ENCODE assay signal across 8 cellular contexts in the genomic region with DNA sequence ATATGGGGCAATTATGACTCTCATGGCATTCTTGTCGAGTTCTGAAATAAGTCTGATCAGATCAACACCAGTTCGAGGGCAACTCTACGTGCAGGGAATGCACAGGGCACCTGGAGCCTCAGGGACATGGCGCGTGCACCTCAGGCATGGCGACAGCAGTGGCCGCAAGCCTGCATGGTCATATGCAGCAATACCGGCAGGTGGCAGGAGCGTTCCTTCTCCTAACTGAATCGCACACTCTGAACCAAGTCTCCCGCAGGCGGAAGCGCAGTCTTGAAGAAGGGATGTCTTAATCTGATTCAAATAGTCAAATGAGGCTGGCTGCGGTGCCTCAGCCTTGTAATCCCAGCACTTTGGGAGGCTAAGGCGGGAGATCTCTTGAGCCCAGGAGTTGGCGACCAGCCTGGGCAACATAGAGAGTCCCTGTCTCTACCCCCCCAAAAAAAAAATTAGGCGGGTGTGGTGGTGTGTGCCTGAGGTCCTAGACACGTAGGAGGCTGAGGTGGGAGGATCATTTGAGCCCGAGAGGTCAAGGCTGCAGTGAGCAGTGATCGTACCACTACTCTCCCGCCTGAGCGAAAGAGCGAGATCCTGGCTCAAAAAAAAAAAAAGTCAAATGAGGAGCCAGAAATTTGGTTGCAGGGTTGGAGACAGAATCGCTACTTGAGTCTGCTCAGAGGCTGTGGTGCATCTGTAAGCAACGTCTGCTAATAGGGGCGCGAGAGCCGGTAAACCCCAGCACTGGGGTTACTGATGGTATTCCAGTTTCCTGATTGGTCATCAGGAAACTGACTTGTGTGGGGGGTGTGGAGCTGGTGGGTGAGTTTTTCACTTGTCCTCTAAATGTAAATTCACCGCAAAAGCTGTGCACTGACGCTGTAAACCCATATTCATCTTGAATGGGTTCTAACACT. TPM values are rescaled to one million over a fixed set of nuclear protein-coding genes. Genes with fewer than 3 reads are reported as not detected.
DNase-seq lines count a peak whose midpoint lies in the region; ATAC-seq, FAIRE-seq and TF ChIP-seq lines count a peak whose summit lies in the region.

No MANE protein-coding gene starts in this region.

- no peak for TF ChIP-seq POLR2A in endothelial cell of umbilical vein (IDR thresholded peaks at IDR 0.05; ENCODE audit: low read depth, low read length)

- H4K20me1 ChIP-seq in endothelial cell of umbilical vein (replicated peaks; ENCODE audit: control insufficient read depth, extremely low read depth, insufficient read depth, low read length), result peaks cover 2% of the 10 kb centered on the region

- no peak overlapping the region for H3K4me3 Mint-ChIP-seq in CD4-positive, alpha-beta T cell

- ATAC-seq in CD4-positive, alpha-beta T cell (ENCODE audit: poor library complexity), result peak; percentile 100
- ATAC-seq in GM19372 (IDR thresholded peaks at IDR 0.05; ENCODE audit: low read depth, unreplicated experiment), result peak; percentile 89
- peak; percentile 77 for ATAC-seq in HG03439 (IDR thresholded peaks at IDR 0.05; ENCODE audit: unreplicated experiment)
- peak; percentile 94 for ATAC-seq in mucosa of descending colon

- FAIRE-seq in endothelial cell of umbilical vein (lab: Jason Lieb, UNC), result peak; percentile 86

- H3K4me2 ChIP-seq in endothelial cell of umbilical vein (ENCODE audit: insufficient read depth, low read length), result no peak overlapping the region

- BruUV-seq in endothelial cell of umbilical vein (replicated peaks; lab: Mats Ljungman, UMichigan), result no TSS peak

- DNase-seq in CD4-positive, alpha-beta T cell, result peak; percentile 78 to 89 (median 83)
- DNase-seq in NK-92 (lab: John Stamatoyannopoulos, UW; ENCODE audit: unreplicated experiment) (peak; percentile 25), endothelial cell of umbilical vein (ENCODE audit: low read depth, low spot score) (peak; percentile 85), mucosa of descending colon (peak; percentile 89 to 94 (median 93))
- peak; percentile 66 for DNase-seq in activated CD8-positive, alpha-beta memory T cell treated with anti-CD3 and anti-CD28 coated beads, Interleukin-2, amount 50 U/mL, for 24 hours (ENCODE audit: extremely low read depth)
- peak; percentile 93 for DNase-seq in stimulated activated CD8-positive, alpha-beta memory T cell treated with anti-CD3 and anti-CD28 coated beads, Interleukin-4, amount 100 ng/mL, for 48 hours

- H3K9me3 Mint-ChIP-seq in CD4-positive, alpha-beta T cell, result no peaks in the 10 kb centered on the region

- no peaks in the 10 kb centered on the region for H3K9me3 ChIP-seq in CD4-positive, alpha-beta T cell (ENCODE audit: control insufficient read depth, low read length)
- H3K9me3 ChIP-seq in endothelial cell of umbilical vein (replicated peaks; ENCODE audit: control insufficient read depth, insufficient read depth, low read length) (no peaks in the 10 kb centered on the region), mucosa of descending colon (no peaks in the 10 kb centered on the region)

- H3K4me1 ChIP-seq in endothelial cell of umbilical vein (ENCODE audit: control insufficient read depth, extremely low read depth, insufficient read depth, low read length) (peaks cover 24% of the 10 kb centered on the region), mucosa of descending colon (ENCODE audit: low read depth) (peaks cover 6% of the 10 kb centered on the region)

- H3K4me1 Mint-ChIP-seq in CD4-positive, alpha-beta T cell (ENCODE audit: low read depth), result peaks cover 16% of the 10 kb centered on the region

- H3K27ac Mint-ChIP-seq in CD4-positive, alpha-beta T cell, result no peak overlapping the region

- H3K36me3 Mint-ChIP-seq in CD4-positive, alpha-beta T cell (ENCODE audit: low read depth), result no peaks in the 10 kb centered on the region

- POLR2A ChIA-PET in CD4-positive, alpha-beta T cell (lab: Charles Lee), result interaction anchor here (1.0 kb wide), 1 partner anchor 149 kb away, joined by 3 read pairs; no protein-coding TSS in a partner anchor
- POLR2A ChIA-PET in endothelial cell of umbilical vein (lab: Charles Lee), result interaction anchor here (0.6 kb wide), 1 partner anchor 15 kb away, joined by 3 read pairs; no protein-coding TSS in a partner anchor

- H3K4me3 ChIP-seq in endothelial cell of umbilical vein (replicated peaks in 1 of 3; ENCODE audit: insufficient read depth in 1 of 3, low read depth in 1 of 3, low read length in 3 of 3) (no peak overlapping the region), mucosa of descending colon (no peak overlapping the region)

- intact Hi-C loops in CD4-positive, alpha-beta T cell (cut with DNase I, micrococcal nuclease), result loop anchor here (1.0 to 5.0 kb wide), 7 partner anchors 151 to 1212 kb away; no protein-coding TSS in a partner anchor
- intact Hi-C loops in endothelial cell of umbilical vein (cut with micrococcal nuclease), result loop anchor here (1.0 kb wide), 6 partner anchors 25 to 175 kb away; a partner anchor contains a TSS
- intact Hi-C loops in mucosa of descending colon (cut with DNase I, micrococcal nuclease), result loop anchor here (5.0 kb wide), 2 partner anchors 147 to 152 kb away; no protein-coding TSS in a partner anchor

- H3K27ac ChIP-seq in CD4-positive, alpha-beta T cell (ENCODE audit: low read depth, low read length), result no peak overlapping the region
- peak overlapping the region; percentile 25 for H3K27ac ChIP-seq in endothelial cell of umbilical vein (ENCODE audit: insufficient read depth, low read depth, low read length)

- H3K9ac ChIP-seq in endothelial cell of umbilical vein (replicated peaks; ENCODE audit: extremely low read depth, insufficient read depth, low read length), result no peak overlapping the region

- CTCF ChIA-PET in CD4-positive, alpha-beta T cell (lab: Charles Lee), result interaction anchor here (1.0 to 1.4 kb wide), 2 partner anchors 151 to 175 kb away, joined by 4 to 5 read pairs; no protein-coding TSS in a partner anchor
- CTCF ChIA-PET in endothelial cell of umbilical vein (lab: Charles Lee), result interaction anchor here (0.9 to 3.3 kb wide), 11 partner anchors 19 to 152 kb away, joined by 3 to 28 read pairs (median 4); no protein-coding TSS in a partner anchor

- H3K36me3 ChIP-seq in endothelial cell of umbilical vein (ENCODE audit: control insufficient read depth in 2 of 2, extremely low read depth in 1 of 2, insufficient read depth in 2 of 2, low read length in 2 of 2) (peaks cover 62 to 71% of the 10 kb centered on the region in 2 experiments), mucosa of descending colon (ENCODE audit: low read depth) (peaks cover 8% of the 10 kb centered on the region)

- H3K27me3 Mint-ChIP-seq in CD4-positive, alpha-beta T cell, result no peaks in the 10 kb centered on the region

- peaks cover 76% of the 10 kb centered on the region for H3K79me2 ChIP-seq in endothelial cell of umbilical vein (ENCODE audit: control insufficient read depth, insufficient read depth, low read length)

- H3K9me1 ChIP-seq in endothelial cell of umbilical vein (replicated peaks; ENCODE audit: control insufficient read depth, extremely low read depth, insufficient read depth, low read length), result no peaks in the 10 kb centered on the region

- no peak overlapping the region for H2AFZ ChIP-seq in endothelial cell of umbilical vein (ENCODE audit: low read depth, low read length)

- peak; percentile 89 for TF ChIP-seq CTCF in CD4-positive, alpha-beta T cell (IDR thresholded peaks at IDR 0.05)
- TF ChIP-seq CTCF in endothelial cell of umbilical vein (IDR thresholded peaks at IDR 0.05; ENCODE audit: extremely low read depth in 1 of 2, insufficient read depth in 1 of 2, low read depth in 1 of 2, low read length in 2 of 2) (peak; percentile 87 to 89), mucosa of descending colon (IDR thresholded peaks at IDR 0.05) (peak; percentile 83)

- H3K27me3 ChIP-seq in CD4-positive, alpha-beta T cell (ENCODE audit: control insufficient read depth, insufficient read depth, low read length), result no peaks in the 10 kb centered on the region
- H3K27me3 ChIP-seq in endothelial cell of umbilical vein (ENCODE audit: control insufficient read depth in 2 of 2, insufficient read depth in 2 of 2, low read length in 2 of 2), result no peaks in the 10 kb centered on the region

- dilution Hi-C loops in endothelial cell of umbilical vein (cut with MboI; ENCODE audit: extremely low pct_ligation_motif_present, low sequenced_read_pairs), result no loop called here

RNA-seq across cellular contexts. Expression of a gene that starts 28.8 kb away (rescaled TPM):
- under 1 TPM; 0.41 to 0.42 TPM for total RNA-seq in CD4-positive, alpha-beta T cell
- total RNA-seq in endothelial cell of umbilical vein (178 and 197 TPM in 2 replicates), mucosa of descending colon (100 to 1,000 TPM; 109 to 132 (median 113) TPM)
- 491 and 497 TPM in 2 replicates for polyA plus RNA-seq in endothelial cell of umbilical vein
- polyA plus RNA-seq in endothelial cell of umbilical vein (2011; cell fraction: cytosol; rRNA removed), result 433 and 443 TPM in 2 replicates
- polyA plus RNA-seq in endothelial cell of umbilical vein (2011; cell fraction: nucleus; rRNA removed), result 279 and 307 TPM in 2 replicates
- 357 and 359 TPM in 2 replicates for polyA plus RNA-seq in endothelial cell of umbilical vein (2012)
- 419 and 437 TPM in 2 replicates for polyA minus RNA-seq in endothelial cell of umbilical vein
- 23.9 TPM for polyA minus RNA-seq in endothelial cell of umbilical vein (2011; cell fraction: cytosol; rRNA and poly(A)+ RNA removed)
- polyA minus RNA-seq in endothelial cell of umbilical vein (2011; cell fraction: nucleus; rRNA and poly(A)+ RNA removed), result 243 and 285 TPM in 2 replicates

RNA-seq across cellular contexts. Expression of a gene that starts 32.7 kb away (rescaled TPM):
- total RNA-seq in CD4-positive, alpha-beta T cell, result 10 to 100 TPM; 28.8 to 29.4 TPM
- total RNA-seq in endothelial cell of umbilical vein, result 15.0 and 16.0 TPM in 2 replicates
- polyA plus RNA-seq in endothelial cell of umbilical vein, result 3.6 and 4.6 TPM in 2 replicates
- 6.9 and 8.1 TPM in 2 replicates for polyA plus RNA-seq in endothelial cell of umbilical vein (2011; cell fraction: cytosol; rRNA removed)
- polyA plus RNA-seq in endothelial cell of umbilical vein (2011; cell fraction: nucleus; rRNA removed), result 4.5 and 8.9 TPM in 2 replicates
- polyA plus RNA-seq in endothelial cell of umbilical vein (2012), result 13.9 and 19.0 TPM in 2 replicates
- polyA minus RNA-seq in endothelial cell of umbilical vein, result 3.9 and 4.4 TPM in 2 replicates
- polyA minus RNA-seq in endothelial cell of umbilical vein (2011; cell fraction: cytosol; rRNA and poly(A)+ RNA removed), result 7.0 TPM
- 4.2 and 6.7 TPM in 2 replicates for polyA minus RNA-seq in endothelial cell of umbilical vein (2011; cell fraction: nucleus; rRNA and poly(A)+ RNA removed)
- 10 to 100 TPM; 11.0 to 21.0 (median 11.6) TPM for total RNA-seq in mucosa of descending colon

RNA-seq across cellular contexts. Expression of a gene that starts 40.5 kb away (rescaled TPM):
- total RNA-seq in CD4-positive, alpha-beta T cell, result 10 to 100 TPM; 14.9 to 16.6 TPM
- total RNA-seq in endothelial cell of umbilical vein (34.9 and 37.6 TPM in 2 replicates), mucosa of descending colon (10 to 100 TPM; 16.9 to 24.3 (median 20.9) TPM)
- polyA plus RNA-seq in endothelial cell of umbilical vein, result 22.3 and 25.4 TPM in 2 replicates
- polyA plus RNA-seq in endothelial cell of umbilical vein (2011; cell fraction: cytosol; rRNA removed), result 17.7 and 18.3 TPM in 2 replicates
- polyA plus RNA-seq in endothelial cell of umbilical vein (2011; cell fraction: nucleus; rRNA removed), result 22.6 and 26.4 TPM in 2 replicates
- polyA plus RNA-seq in endothelial cell of umbilical vein (2012), result 27.0 and 29.0 TPM in 2 replicates
- 41.6 and 43.9 TPM in 2 replicates for polyA minus RNA-seq in endothelial cell of umbilical vein
- polyA minus RNA-seq in endothelial cell of umbilical vein (2011; cell fraction: cytosol; rRNA and poly(A)+ RNA removed), result 15.0 TPM
- polyA minus RNA-seq in endothelial cell of umbilical vein (2011; cell fraction: nucleus; rRNA and poly(A)+ RNA removed), result 24.8 and 27.1 TPM in 2 replicates

Comparison
In these comparisons a context has a peak if more than half of its experiments do, and no peak if none do; other contexts are left out.
1. DNase-seq: peak in every context shown above with its lines; median percentile 93 in mucosa of descending colon; 93 in stimulated activated CD8-positive, alpha-beta memory T cell treated with anti-CD3 and anti-CD28 coated beads, Interleukin-4, amount 100 ng/mL, for 48 hours; 85 in endothelial cell of umbilical vein; 83 in CD4-positive, alpha-beta T cell; 66 in activated CD8-positive, alpha-beta memory T cell treated with anti-CD3 and anti-CD28 coated beads, Interleukin-2, amount 50 U/mL, for 24 hours; 25 in NK-92.
2. RNA of a gene that starts 28.8 kb away (total RNA-seq): 178 to 197 TPM in endothelial cell of umbilical vein and 109 to 132 TPM in mucosa of descending colon; 0.41 to 0.42 TPM in CD4-positive, alpha-beta T cell; every median in the first group is over 10 times any median in the second.
3. Peak in every context shown above with its lines, with median percentiles within 50 percentile points of each other: ATAC-seq and CTCF ChIP-seq.